ENCODE assay signal across 24 cellular contexts in the genomic region with DNA sequence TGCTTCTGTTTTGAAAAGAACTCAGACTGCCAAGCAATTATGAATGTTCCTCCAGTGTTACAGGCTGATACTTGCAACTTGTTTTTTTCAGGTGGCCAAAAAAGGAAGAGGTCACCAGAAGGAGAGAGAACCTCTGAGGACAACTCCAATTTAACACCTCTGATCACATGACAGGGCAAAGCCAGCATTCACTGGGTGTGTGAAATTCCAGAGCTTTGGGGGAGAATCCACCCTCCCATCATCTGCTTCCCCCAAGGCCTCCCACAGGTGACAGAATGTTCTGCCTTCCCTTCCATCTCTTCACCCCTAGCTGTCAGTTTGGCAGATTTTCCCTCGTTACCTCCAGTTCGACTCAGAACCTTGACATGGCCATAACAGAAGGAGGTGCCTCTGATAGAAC.
"Had no signal": no experiment of that assay in that cellular context is flagged by ENCODE, and none has a peak within 500 bp of the region (broad histone marks: within the 10 kb centered on the region; RNA-seq: fewer than 3 reads in every experiment).

No MANE protein-coding gene starts in this region.

- H3K27me3 Mint-ChIP-seq: activated CD4-positive, alpha-beta memory T cell treated with anti-CD3 and anti-CD28 coated beads for 36 hours; natural killer cell treated with Interleukin-12 subunit alpha and Interleukin-12 subunit beta and Interleukin-15 and Interleukin-18, amount 100 ng/mL, for 72 hours had no signal

- H3K27me3 ChIP-seq: dorsolateral prefrontal cortex, gastrocnemius medialis, right lobe of liver, testis, transverse colon had no signal

- ATAC-seq: activated CD4-positive, CD25-positive, alpha-beta regulatory T cell treated with anti-CD3 and anti-CD28 coated beads, Interleukin-2, amount 50 U/mL, for 24 hours; activated naive CD8-positive, alpha-beta T cell treated with anti-CD3 and anti-CD28 coated beads, Interleukin-2, amount 50 U/mL, for 24 hours; gastrocnemius medialis; natural killer cell treated with Interleukin-12 subunit alpha and Interleukin-12 subunit beta and Interleukin-15 and Interleukin-18, amount 100 ng/mL, for 72 hours; right lobe of liver; stimulated activated naive CD8-positive, alpha-beta T cell treated with anti-CD3 and anti-CD28 coated beads, Interleukin-15, Interleukin-2, amounts not matched to agents 100 U/mL and 50 U/mL, for 24 hours had no signal

- H3K9me3 Mint-ChIP-seq: activated CD4-positive, alpha-beta memory T cell treated with anti-CD3 and anti-CD28 coated beads for 36 hours; activated CD4-positive, alpha-beta T cell treated with anti-CD3 and anti-CD28 coated beads, Interleukin-2, amount 10 ng/mL, durations not matched to agents 24 days and 14 days; activated naive CD4-positive, alpha-beta T cell treated with anti-CD3 and anti-CD28 coated beads, Interleukin-2, amount 10 ng/mL, durations not matched to agents 7 days and 5 days; activated naive CD8-positive, alpha-beta T cell treated with anti-CD3 and anti-CD28 coated beads, Interleukin-2, amount 50 U/mL, for 24 hours; activated T-helper 1 cell treated with anti-CD3 and anti-CD28 coated beads, Interleukin-12 subunit alpha, Interleukin-12 subunit beta, Interleukin-2, Interleukin-4 antibody, amounts not matched to agents 30 ng/mL and 10 ng/mL and 1 ng/mL, durations not matched to agents 14 hours and 24 hours and 36 hours; natural killer cell treated with Interleukin-12 subunit alpha and Interleukin-12 subunit beta and Interleukin-15 and Interleukin-18, amount 100 ng/mL, for 72 hours; T-helper 1 cell treated with Interleukin-12 subunit alpha and Interleukin-12 subunit beta and Interleukin-4 antibody, amounts not matched to agents 30 μg/mL and 1 μg/mL, for 36 hours had no signal

- H3K27ac ChIP-seq: coronary artery, gastrocnemius medialis, right lobe of liver, testis, transverse colon had no signal

- H3K36me3 Mint-ChIP-seq: activated CD4-positive, alpha-beta memory T cell treated with anti-CD3 and anti-CD28 coated beads for 36 hours; activated naive CD4-positive, alpha-beta T cell treated with anti-CD3 and anti-CD28 coated beads, Interleukin-2, amount 10 ng/mL, durations not matched to agents 7 days and 5 days; natural killer cell treated with Interleukin-12 subunit alpha and Interleukin-12 subunit beta and Interleukin-15 and Interleukin-18, amount 100 ng/mL, for 72 hours had no signal

- H3K4me3 Mint-ChIP-seq: activated CD4-positive, alpha-beta memory T cell treated with anti-CD3 and anti-CD28 coated beads for 36 hours; activated CD4-positive, alpha-beta T cell treated with anti-CD3 and anti-CD28 coated beads, Interleukin-2, amount 10 ng/mL, durations not matched to agents 24 days and 14 days; activated naive CD4-positive, alpha-beta T cell treated with anti-CD3 and anti-CD28 coated beads, Interleukin-2, amount 10 ng/mL, durations not matched to agents 7 days and 5 days; activated naive CD8-positive, alpha-beta T cell treated with anti-CD3 and anti-CD28 coated beads, Interleukin-2, amount 50 U/mL, for 24 hours; activated T-helper 1 cell treated with anti-CD3 and anti-CD28 coated beads, Interleukin-12 subunit alpha, Interleukin-12 subunit beta, Interleukin-2, Interleukin-4 antibody, amounts not matched to agents 30 ng/mL and 10 ng/mL and 1 ng/mL, durations not matched to agents 14 hours and 24 hours and 36 hours; natural killer cell treated with Interleukin-12 subunit alpha and Interleukin-12 subunit beta and Interleukin-15 and Interleukin-18, amount 100 ng/mL, for 72 hours; T-helper 1 cell treated with Interleukin-12 subunit alpha and Interleukin-12 subunit beta and Interleukin-4 antibody, amounts not matched to agents 30 μg/mL and 1 μg/mL, for 36 hours had no signal

- H3K4me3 ChIP-seq: coronary artery, dorsolateral prefrontal cortex, gastrocnemius medialis, right lobe of liver, testis, transverse colon had no signal

- H3K27ac Mint-ChIP-seq: activated CD4-positive, alpha-beta memory T cell treated with anti-CD3 and anti-CD28 coated beads for 36 hours; activated CD4-positive, alpha-beta T cell treated with anti-CD3 and anti-CD28 coated beads, Interleukin-2, amount 10 ng/mL, durations not matched to agents 24 days and 14 days; activated naive CD4-positive, alpha-beta T cell treated with anti-CD3 and anti-CD28 coated beads, Interleukin-2, amount 10 ng/mL, durations not matched to agents 7 days and 5 days; activated naive CD8-positive, alpha-beta T cell treated with anti-CD3 and anti-CD28 coated beads, Interleukin-2, amount 50 U/mL, for 24 hours; activated T-helper 1 cell treated with anti-CD3 and anti-CD28 coated beads, Interleukin-12 subunit alpha, Interleukin-12 subunit beta, Interleukin-2, Interleukin-4 antibody, amounts not matched to agents 30 ng/mL and 10 ng/mL and 1 ng/mL, durations not matched to agents 14 hours and 24 hours and 36 hours; natural killer cell treated with Interleukin-12 subunit alpha and Interleukin-12 subunit beta and Interleukin-15 and Interleukin-18, amount 100 ng/mL, for 72 hours; T-helper 1 cell treated with Interleukin-12 subunit alpha and Interleukin-12 subunit beta and Interleukin-4 antibody, amounts not matched to agents 30 μg/mL and 1 μg/mL, for 36 hours had no signal

- H3K36me3 ChIP-seq: gastrocnemius medialis, right lobe of liver, transverse colon had no signal

- DNase-seq: activated CD4-positive, alpha-beta memory T cell treated with anti-CD3 and anti-CD28 coated beads for 36 hours; activated CD4-positive, alpha-beta T cell treated with anti-CD3 and anti-CD28 coated beads, Interleukin-2, amount 10 ng/mL, durations not matched to agents 24 days and 14 days; activated CD8-positive, alpha-beta memory T cell treated with anti-CD3 and anti-CD28 coated beads, Interleukin-2, amount 50 U/mL, for 4 hours; activated effector memory CD4-positive, alpha-beta T cell treated with anti-CD3 and anti-CD28 coated beads, Interleukin-2, amount 50 U/mL, for 16 hours; activated naive CD4-positive, alpha-beta T cell treated with anti-CD3 and anti-CD28 coated beads, Interleukin-2, amount 10 ng/mL, durations not matched to agents 7 days and 5 days; activated naive CD8-positive, alpha-beta T cell treated with anti-CD3 and anti-CD28 coated beads, Interleukin-2, amount 50 U/mL, for 24 hours; activated T-cell treated with anti-CD3 and anti-CD28 coated beads, Interleukin-2, amount 50 U/mL, for 1 hour; dorsolateral prefrontal cortex; effector memory CD4-positive, alpha-beta T cell; erythroblast; gastrocnemius medialis; glutamatergic neuron; left cardiac atrium; right lobe of liver; stimulated activated CD4-positive, alpha-beta T cell treated with anti-CD3 and anti-CD28 coated beads, Interleukin-2, amount 100 ng/mL, for 48 hours; stimulated activated naive CD8-positive, alpha-beta T cell treated with anti-CD3 and anti-CD28 coated beads, Interleukin-15, Interleukin-2, amounts not matched to agents 100 U/mL and 50 U/mL, for 24 hours; T-helper 9 cell; testis; transverse colon had no signal

- H3K9me3 ChIP-seq: gastrocnemius medialis, right lobe of liver, testis, transverse colon had no signal
